ENCODE assay signal across 8 cellular contexts in the genomic region with DNA sequence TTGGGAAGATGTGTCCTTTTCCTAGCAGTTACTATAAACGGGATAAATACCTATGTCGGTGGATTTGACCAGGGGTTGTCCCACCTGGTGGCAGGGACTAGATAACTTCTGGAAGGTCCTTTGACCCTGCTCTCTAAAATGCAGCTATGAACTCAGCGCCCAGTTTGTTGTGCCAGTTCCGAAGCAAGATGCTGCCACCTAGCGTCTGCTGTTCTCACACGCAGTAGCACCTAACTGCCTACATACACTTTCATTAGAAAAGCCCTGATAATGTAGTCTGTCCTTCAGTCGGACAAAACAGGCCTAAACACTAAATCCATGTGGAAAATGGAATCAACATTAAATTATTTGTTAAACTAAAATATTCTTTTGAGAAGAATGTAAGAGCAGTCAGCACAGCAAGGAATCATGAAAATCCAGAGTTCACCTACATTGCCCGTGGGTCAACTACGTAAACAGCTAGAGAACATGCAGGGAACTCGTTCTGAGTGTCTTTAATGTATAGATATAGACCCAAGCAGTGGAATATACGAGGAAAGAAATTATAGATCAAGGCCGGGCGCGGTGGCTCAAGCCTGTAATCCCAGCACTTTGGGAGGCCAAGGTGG. TPM values are rescaled to one million over a fixed set of nuclear protein-coding genes. Genes with fewer than 3 reads are reported as not detected.
DNase-seq lines count a peak whose midpoint lies in the region; ATAC-seq and TF ChIP-seq lines count a peak whose summit lies in the region.

No MANE protein-coding gene starts in this region.

- TF ChIP-seq CTCF in BE2C (IDR thresholded peaks at IDR 0.05; ENCODE audit: low read depth, low read length) (peak; percentile 97), GM23338 (conservative IDR thresholded peaks at IDR 0.05; ENCODE audit: low read depth in 2 of 2) (peak; percentile 94 to 98)

- H3K9me2 ChIP-seq in GM23338 (ENCODE audit: insufficient read depth): no peaks in the 10 kb centered on the region

- no peak overlapping the region for H3K4me3 Mint-ChIP-seq in GM23338

- H3K9me3 ChIP-seq in BE2C: no peaks in the 10 kb centered on the region

- no peak overlapping the region for H2AFZ ChIP-seq in GM23338

- no peaks in the 10 kb centered on the region for H4K20me1 ChIP-seq in GM23338 (replicated peaks; ENCODE audit: insufficient read depth)

- ATAC-seq in GM23338 (peak; percentile 98), HG02798 (IDR thresholded peaks at IDR 0.05; ENCODE audit: poor library complexity, unreplicated experiment) (no peak)

- H3K27me3 ChIP-seq in BE2C: no peaks in the 10 kb centered on the region
- no peaks in the 10 kb centered on the region for H3K27me3 ChIP-seq in GM23338 (ENCODE audit: insufficient read depth)

- H3F3A ChIP-seq in GM23338 (replicated peaks; ENCODE audit: low read depth): no peaks in the 10 kb centered on the region

- H3K36me3 Mint-ChIP-seq in GM23338 (ENCODE audit: low read depth): no peaks in the 10 kb centered on the region

- H3K79me2 ChIP-seq in GM23338 (replicated peaks; ENCODE audit: insufficient read depth): no peaks in the 10 kb centered on the region

- H3K36me3 ChIP-seq in BE2C (no peaks in the 10 kb centered on the region), GM23338 (ENCODE audit: insufficient read depth) (no peaks in the 10 kb centered on the region)

- H3K4me1 ChIP-seq in BE2C (no peaks in the 10 kb centered on the region), GM23338 (ENCODE audit: insufficient read depth) (no peaks in the 10 kb centered on the region)

- H3K4me2 ChIP-seq in GM23338: no peak overlapping the region

- no peaks in the 10 kb centered on the region for H3K27me3 Mint-ChIP-seq in GM23338 (ENCODE audit: insufficient read depth, low read depth, poor library complexity)

- DNase-seq in BE2C (peak; percentile 74), GM23338 (ENCODE audit: low spot score) (peak; percentile 89), NCI-H226 (peak; percentile 28), caudate nucleus (lab: John Stamatoyannopoulos, UW) (peak in 52 of 61 donors; percentile 1 to 85 (median 26)), kidney tubule cell (ENCODE audit: low spot score) (peak; percentile 72)
- DNase-seq in activated CD4-positive, CD25-positive, alpha-beta regulatory T cell (lab: John Stamatoyannopoulos, UW): peak; percentile 26 to 44 (median 38)
- peak; percentile 62 for DNase-seq in stimulated activated CD4-positive, alpha-beta T cell treated with anti-CD3 and anti-CD28 coated beads, Interleukin-2, amount 100 ng/mL, for 4 hours (ENCODE audit: low read depth)

- H3K27ac Mint-ChIP-seq in GM23338: no peak overlapping the region

- H3K4me3 ChIP-seq in BE2C (ENCODE audit: low read depth, low read length) (no peak overlapping the region), GM23338 (no peak overlapping the region)

- no peaks in the 10 kb centered on the region for H3K4me1 Mint-ChIP-seq in GM23338

- H3K27ac ChIP-seq in GM23338 (ENCODE audit: low read depth): no peak overlapping the region
- no peak overlapping the region for H3K27ac ChIP-seq in caudate nucleus (ENCODE audit: low read depth, low read length)

- H3K9me3 Mint-ChIP-seq in GM23338: no peaks in the 10 kb centered on the region

TF ChIP-seq in GM23338, 12 proteins besides CTCF, POLR2A, EP300 and RAD21:
- no peak for TF ChIP-seq STAT1 (IDR thresholded peaks at IDR 0.05; ENCODE audit: unreplicated experiment)
- TF ChIP-seq, protein P1, sequence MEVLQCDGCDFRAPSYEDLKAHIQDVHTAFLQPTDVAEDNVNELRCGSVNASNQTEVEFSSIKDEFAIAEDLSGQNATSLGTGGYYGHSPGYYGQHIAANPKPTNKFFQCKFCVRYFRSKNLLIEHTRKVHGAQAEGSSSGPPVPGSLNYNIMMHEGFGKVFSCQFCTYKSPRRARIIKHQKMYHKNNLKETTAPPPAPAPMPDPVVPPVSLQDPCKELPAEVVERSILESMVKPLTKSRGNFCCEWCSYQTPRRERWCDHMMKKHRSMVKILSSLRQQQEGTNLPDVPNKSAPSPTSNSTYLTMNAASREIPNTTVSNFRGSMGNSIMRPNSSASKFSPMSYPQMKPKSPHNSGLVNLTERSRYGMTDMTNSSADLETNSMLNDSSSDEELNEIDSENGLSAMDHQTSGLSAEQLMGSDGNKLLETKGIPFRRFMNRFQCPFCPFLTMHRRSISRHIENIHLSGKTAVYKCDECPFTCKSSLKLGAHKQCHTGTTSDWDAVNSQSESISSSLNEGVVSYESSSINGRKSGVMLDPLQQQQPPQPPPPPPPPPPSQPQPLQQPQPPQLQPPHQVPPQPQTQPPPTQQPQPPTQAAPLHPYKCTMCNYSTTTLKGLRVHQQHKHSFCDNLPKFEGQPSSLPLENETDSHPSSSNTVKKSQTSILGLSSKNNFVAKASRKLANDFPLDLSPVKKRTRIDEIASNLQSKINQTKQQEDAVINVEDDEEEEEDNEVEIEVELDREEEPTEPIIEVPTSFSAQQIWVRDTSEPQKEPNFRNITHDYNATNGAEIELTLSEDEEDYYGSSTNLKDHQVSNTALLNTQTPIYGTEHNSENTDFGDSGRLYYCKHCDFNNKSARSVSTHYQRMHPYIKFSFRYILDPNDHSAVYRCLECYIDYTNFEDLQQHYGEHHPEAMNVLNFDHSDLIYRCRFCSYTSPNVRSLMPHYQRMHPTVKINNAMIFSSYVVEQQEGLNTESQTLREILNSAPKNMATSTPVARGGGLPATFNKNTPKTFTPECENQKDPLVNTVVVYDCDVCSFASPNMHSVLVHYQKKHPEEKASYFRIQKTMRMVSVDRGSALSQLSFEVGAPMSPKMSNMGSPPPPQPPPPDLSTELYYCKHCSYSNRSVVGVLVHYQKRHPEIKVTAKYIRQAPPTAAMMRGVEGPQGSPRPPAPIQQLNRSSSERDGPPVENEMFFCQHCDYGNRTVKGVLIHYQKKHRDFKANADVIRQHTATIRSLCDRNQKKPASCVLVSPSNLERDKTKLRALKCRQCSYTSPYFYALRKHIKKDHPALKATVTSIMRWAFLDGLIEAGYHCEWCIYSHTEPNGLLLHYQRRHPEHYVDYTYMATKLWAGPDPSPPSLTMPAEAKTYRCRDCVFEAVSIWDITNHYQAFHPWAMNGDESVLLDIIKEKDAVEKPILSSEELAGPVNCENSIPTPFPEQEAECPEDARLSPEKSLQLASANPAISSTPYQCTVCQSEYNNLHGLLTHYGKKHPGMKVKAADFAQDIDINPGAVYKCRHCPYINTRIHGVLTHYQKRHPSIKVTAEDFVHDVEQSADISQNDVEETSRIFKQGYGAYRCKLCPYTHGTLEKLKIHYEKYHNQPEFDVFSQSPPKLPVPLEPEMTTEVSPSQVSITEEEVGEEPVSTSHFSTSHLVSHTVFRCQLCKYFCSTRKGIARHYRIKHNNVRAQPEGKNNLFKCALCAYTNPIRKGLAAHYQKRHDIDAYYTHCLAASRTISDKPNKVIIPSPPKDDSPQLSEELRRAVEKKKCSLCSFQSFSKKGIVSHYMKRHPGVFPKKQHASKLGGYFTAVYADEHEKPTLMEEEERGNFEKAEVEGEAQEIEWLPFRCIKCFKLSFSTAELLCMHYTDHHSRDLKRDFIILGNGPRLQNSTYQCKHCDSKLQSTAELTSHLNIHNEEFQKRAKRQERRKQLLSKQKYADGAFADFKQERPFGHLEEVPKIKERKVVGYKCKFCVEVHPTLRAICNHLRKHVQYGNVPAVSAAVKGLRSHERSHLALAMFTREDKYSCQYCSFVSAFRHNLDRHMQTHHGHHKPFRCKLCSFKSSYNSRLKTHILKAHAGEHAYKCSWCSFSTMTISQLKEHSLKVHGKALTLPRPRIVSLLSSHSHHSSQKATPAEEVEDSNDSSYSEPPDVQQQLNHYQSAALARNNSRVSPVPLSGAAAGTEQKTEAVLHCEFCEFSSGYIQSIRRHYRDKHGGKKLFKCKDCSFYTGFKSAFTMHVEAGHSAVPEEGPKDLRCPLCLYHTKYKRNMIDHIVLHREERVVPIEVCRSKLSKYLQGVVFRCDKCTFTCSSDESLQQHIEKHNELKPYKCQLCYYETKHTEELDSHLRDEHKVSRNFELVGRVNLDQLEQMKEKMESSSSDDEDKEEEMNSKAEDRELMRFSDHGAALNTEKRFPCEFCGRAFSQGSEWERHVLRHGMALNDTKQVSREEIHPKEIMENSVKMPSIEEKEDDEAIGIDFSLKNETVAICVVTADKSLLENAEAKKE (CRISPR knock-in tag; IDR thresholded peaks at IDR 0.05): 0 out of 2 replicates have a peak, but pooled peaks have one; percentile 40

RNA-seq across cellular contexts. Expression of a gene that starts 51.1 kb away (rescaled TPM):
- polyA plus RNA-seq in BE2C (2012; ENCODE audit: insufficient read depth, insufficient read length, low read depth): 0.29 TPM
- total RNA-seq in GM23338 (2014; rRNA removed; shearing (Covaris generic)): 3.0 and 3.4 TPM in 2 replicates
- polyA plus RNA-seq in GM23338 (2016; fragmentation: Nextera tagmentation; extraction: Ambion mirVana): 1.4 and 1.5 TPM in 2 replicates

Comparison
In these comparisons a context has a peak if more than half of its experiments do, and no peak if none do; other contexts are left out.
1. DNase-seq: peak in every context shown above with its lines; median percentile 89 in GM23338; 74 in BE2C; 72 in kidney tubule cell; 62 in stimulated activated CD4-positive, alpha-beta T cell treated with anti-CD3 and anti-CD28 coated beads, Interleukin-2, amount 100 ng/mL, for 4 hours; 38 in activated CD4-positive, CD25-positive, alpha-beta regulatory T cell; 28 in NCI-H226; 26 in caudate nucleus.